In genomic region chr10:63133056-63133786, GRCh38 we compare ENCODE assay signal across 8 cellular contexts. TPM values are rescaled to one million over a fixed set of nuclear protein-coding genes. Genes with fewer than 3 reads are reported as not detected.
DNase-seq lines count a peak whose midpoint lies in the region; ATAC-seq and TF ChIP-seq lines count a peak whose summit lies in the region.

NRBF2 (plus strand) TSS chr10:63133328; CDS start chr10:63133471, 143 bp downstream.

- DNase-seq in CD4-positive, CD25-positive, alpha-beta regulatory T cell: peak; percentile 93 to 98 (median 96)
- peak; percentile 84 for DNase-seq in NCI-H748 treated with DMSO at 0.1 percent for 48 hours (lab: John Stamatoyannopoulos, UW)
- DNase-seq in activated CD4-positive, alpha-beta T cell treated with anti-CD3 and anti-CD28 coated beads, Interleukin-2, amount 50 U/mL, for 4 hours: peak; percentile 95
- peak; percentile 93 to 96 for DNase-seq in dermis microvascular lymphatic vessel endothelial cell (ENCODE audit: low read depth in 2 of 2)
- DNase-seq in stimulated activated CD4-positive, alpha-beta T cell treated with anti-CD3 and anti-CD28 coated beads, Interleukin-4, amount 100 ng/mL, for 24 hours: peak; percentile 98

- peak within 1 kb of the TSS; percentile 97 for H3K27ac ChIP-seq in CD4-positive, CD25-positive, alpha-beta regulatory T cell (ENCODE audit: insufficient read depth, low read length, poor library complexity, severe bottlenecking)
- H3K27ac ChIP-seq in liver (ENCODE audit: low read depth in 1 of 2, low read length in 2 of 2): peak within 1 kb of the TSS; percentile 98 to 99

- H3K27me3 Mint-ChIP-seq in CD4-positive, CD25-positive, alpha-beta regulatory T cell: peaks cover 8% of the 10 kb centered on the region

- no peaks in the 10 kb centered on the region for H3K9me3 ChIP-seq in CD4-positive, CD25-positive, alpha-beta regulatory T cell (ENCODE audit: control insufficient read depth in 2 of 2, low read length in 2 of 2)
- no peaks in the 10 kb centered on the region for H3K9me3 ChIP-seq in liver (ENCODE audit: control insufficient read depth in 4 of 4, low read length in 3 of 4)

- peaks cover 2% of the 10 kb centered on the region for H3K27me3 ChIP-seq in CD4-positive, CD25-positive, alpha-beta regulatory T cell (ENCODE audit: control insufficient read depth, insufficient read depth, low read length)
- H3K27me3 ChIP-seq in liver (ENCODE audit: control insufficient read depth in 4 of 4, insufficient read depth in 4 of 4, low read length in 3 of 4): no peaks in the 10 kb centered on the region

- peaks cover 21 to 48% (median 33%) of the 10 kb centered on the region in 4 donors for H3K4me1 Mint-ChIP-seq in CD4-positive, CD25-positive, alpha-beta regulatory T cell

- ATAC-seq in CD4-positive, CD25-positive, alpha-beta regulatory T cell (ENCODE audit: low read depth in 2 of 2): peak; percentile 93 to 95
- ATAC-seq in GM19395 (IDR thresholded peaks at IDR 0.05; ENCODE audit: unreplicated experiment): peak; percentile 97
- peak; percentile 96 for ATAC-seq in HG03565 (IDR thresholded peaks at IDR 0.05; ENCODE audit: unreplicated experiment)

- peak within 1 kb of the TSS; percentile 92 to 98 (median 94) for H3K4me3 Mint-ChIP-seq in CD4-positive, CD25-positive, alpha-beta regulatory T cell

- under 1% methylated on average over 53 of the region's 53 CpGs for WGBS in liver

- H3K36me3 Mint-ChIP-seq in CD4-positive, CD25-positive, alpha-beta regulatory T cell: peaks cover 4% of the 10 kb centered on the region

- H3K9me3 Mint-ChIP-seq in CD4-positive, CD25-positive, alpha-beta regulatory T cell: peaks cover 0 to 6% (median 6%) of the 10 kb centered on the region in 7 donors

- no peaks in the 10 kb centered on the region for H3K36me3 ChIP-seq in CD4-positive, CD25-positive, alpha-beta regulatory T cell (ENCODE audit: control insufficient read depth, insufficient read depth, low read length)
- no peaks in the 10 kb centered on the region for H3K36me3 ChIP-seq in liver (ENCODE audit: control insufficient read depth in 4 of 4, insufficient read depth in 3 of 4, low read depth in 1 of 4, low read length in 3 of 4)

- H3K9ac ChIP-seq in liver (ENCODE audit: low read depth in 1 of 2, low read length in 2 of 2): peak within 1 kb of the TSS; percentile 87 to 99

- no peak for TF ChIP-seq RAD21 in liver (IDR thresholded peaks at IDR 0.05)

- peak within 1 kb of the TSS; percentile 88 for H3K4me3 ChIP-seq in CD4-positive, CD25-positive, alpha-beta regulatory T cell (ENCODE audit: low read depth, low read length)
- H3K4me3 ChIP-seq in liver (ENCODE audit: low read depth in 1 of 3, low read length in 3 of 3): peak within 1 kb of the TSS; percentile 60 to 78 (median 78)

- no peak for TF ChIP-seq CTCF in liver (IDR thresholded peaks at IDR 0.05; ENCODE audit: low read depth, low read length, missing input control)

- H3K27ac Mint-ChIP-seq in CD4-positive, CD25-positive, alpha-beta regulatory T cell: peak within 1 kb of the TSS; percentile 95 to 97 (median 96)

- peaks cover 37% of the 10 kb centered on the region for H3K4me1 ChIP-seq in CD4-positive, CD25-positive, alpha-beta regulatory T cell (ENCODE audit: control insufficient read depth, insufficient read depth, low read length, poor library complexity, severe bottlenecking)
- H3K4me1 ChIP-seq in liver (ENCODE audit: control insufficient read depth in 4 of 4, insufficient read depth in 4 of 4, low read length in 3 of 4): peaks cover 2 to 21% (median 7%) of the 10 kb centered on the region in 4 donors

TF ChIP-seq in liver, 16 proteins besides CTCF, POLR2A, EP300 and RAD21:
- TF ChIP-seq FOXA1 (IDR thresholded peaks at IDR 0.05): no peak
- peak; percentile 48 for TF ChIP-seq REST (IDR thresholded peaks at IDR 0.05)
- no peak for TF ChIP-seq HNF4G (IDR thresholded peaks at IDR 0.05)
- TF ChIP-seq YY1 (IDR thresholded peaks at IDR 0.05): peak; percentile 8
- TF ChIP-seq HNF4A (conservative IDR thresholded peaks at IDR 0.05): peak in 1 of 2 donors; percentile 31
- peak; percentile 72 to 83 for TF ChIP-seq RXRA (IDR thresholded peaks at IDR 0.05)
- TF ChIP-seq MAX (IDR thresholded peaks at IDR 0.05): no peak
- TF ChIP-seq ZBTB33 (IDR thresholded peaks at IDR 0.05): peak; percentile 99
- no peak for TF ChIP-seq FOXA2 (IDR thresholded peaks at IDR 0.05)
- peak; percentile 71 for TF ChIP-seq TAF1 (conservative IDR thresholded peaks at IDR 0.05)
- no peak for TF ChIP-seq JUND (IDR thresholded peaks at IDR 0.05)
- peak in 1 of 2 donors; percentile 54 for TF ChIP-seq GABPA (IDR thresholded peaks at IDR 0.05 in 1 of 2, conservative IDR thresholded peaks at IDR 0.05 in 1 of 2)
- TF ChIP-seq ATF3 (IDR thresholded peaks at IDR 0.05): no peak
- TF ChIP-seq EGR1 (IDR thresholded peaks at IDR 0.05; ENCODE audit: low read depth in 2 of 2): peak in 1 of 2 donors; percentile 31
- no peak for TF ChIP-seq NR2F2 (IDR thresholded peaks at IDR 0.05)
- peak; percentile 70 for TF ChIP-seq SP1 (IDR thresholded peaks at IDR 0.05)

RNA-seq across cellular contexts. Expression of gene NRBF2, which starts in this region (rescaled TPM):
- 24.4 TPM for total RNA-seq in CD4-positive, CD25-positive, alpha-beta regulatory T cell
- polyA plus RNA-seq in CD4-positive, CD25-positive, alpha-beta regulatory T cell: 10 to 100 TPM; 26.7 to 38.8 (median 29.3) TPM
- total RNA-seq in dermis microvascular lymphatic vessel endothelial cell (14.2 and 18.8 TPM in 2 replicates), liver (10 to 100 TPM; 13.7 to 26.0 TPM)
- 10 to 100 TPM; 18.6 to 31.8 TPM for polyA plus RNA-seq in liver

Comparison
In these comparisons a context has a peak if more than half of its experiments do, and no peak if none do; other contexts are left out.
1. Peak in every context shown above with its lines: DNase-seq, ATAC-seq, H3K4me3 ChIP-seq and H3K27ac ChIP-seq.